In the genomic region with DNA sequence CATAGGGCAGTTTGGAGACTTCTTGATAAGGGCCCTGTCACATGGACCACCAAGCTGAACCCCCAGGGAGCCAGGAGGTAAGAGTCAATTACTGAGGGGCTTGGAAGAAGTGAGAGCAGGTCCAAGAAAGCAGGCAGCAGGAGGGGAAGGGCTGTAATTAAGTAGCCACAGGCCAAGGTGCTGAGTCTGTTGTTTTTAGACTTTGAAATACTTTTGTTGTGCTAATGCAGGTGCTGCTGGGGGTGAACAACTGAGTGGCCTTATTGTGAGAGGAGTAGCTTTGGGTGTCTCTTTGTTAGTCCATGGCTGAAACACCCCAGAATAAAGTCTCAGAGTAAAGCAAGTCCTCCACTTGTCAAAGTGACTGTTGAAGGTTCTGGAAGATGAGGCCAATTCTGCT, we compare ENCODE assay signal across 18 cellular contexts.
"Had no signal": no experiment of that assay in that cellular context is flagged by ENCODE, and none has a peak within 500 bp of the region (broad histone marks: within the 10 kb centered on the region; RNA-seq: fewer than 3 reads in every experiment).

No MANE protein-coding gene starts in this region.

- H3K9me3 Mint-ChIP-seq: activated CD8-positive, alpha-beta T cell treated with anti-CD3 and anti-CD28 coated beads for 36 hours; activated naive CD4-positive, alpha-beta T cell treated with anti-CD3 and anti-CD28 coated beads for 36 hours; effector memory CD8-positive, alpha-beta T cell; nephron; stimulated activated naive CD8-positive, alpha-beta T cell treated with anti-CD3 and anti-CD28 coated beads, Interleukin-15, amount 100 ng/mL, for 72 hours; T-helper 1 cell treated with Interleukin-12 subunit alpha and Interleukin-12 subunit beta and Interleukin-4 antibody, amounts not matched to agents 30 μg/mL and 1 μg/mL, for 36 hours had no signal

- ATAC-seq: effector memory CD8-positive, alpha-beta T cell; foreskin keratinocyte; right cardiac atrium had no signal

- H3K4me3 Mint-ChIP-seq: activated CD8-positive, alpha-beta T cell treated with anti-CD3 and anti-CD28 coated beads for 36 hours; activated naive CD4-positive, alpha-beta T cell treated with anti-CD3 and anti-CD28 coated beads for 36 hours; effector memory CD8-positive, alpha-beta T cell; nephron; stimulated activated naive CD8-positive, alpha-beta T cell treated with anti-CD3 and anti-CD28 coated beads, Interleukin-15, amount 100 ng/mL, for 72 hours; T-helper 1 cell treated with Interleukin-12 subunit alpha and Interleukin-12 subunit beta and Interleukin-4 antibody, amounts not matched to agents 30 μg/mL and 1 μg/mL, for 36 hours had no signal

- DNase-seq: activated CD4-positive, alpha-beta T cell treated with anti-CD3 and anti-CD28 coated beads for 4 hours; activated CD8-positive, alpha-beta T cell treated with anti-CD3 and anti-CD28 coated beads for 36 hours; activated naive CD4-positive, alpha-beta T cell treated with anti-CD3 and anti-CD28 coated beads for 36 hours; adrenal gland; dermis blood vessel endothelial cell; effector memory CD8-positive, alpha-beta T cell; foreskin keratinocyte; glutamatergic neuron; hypothalamus; mesendoderm; small intestine; stimulated activated naive CD8-positive, alpha-beta T cell treated with anti-CD3 and anti-CD28 coated beads, Interleukin-15, amount 100 ng/mL, for 72 hours; upper lobe of left lung; WERI-Rb-1 had no signal

- H3K36me3 ChIP-seq: adrenal gland, prostate gland, upper lobe of left lung, WERI-Rb-1 had no signal

- H3K27me3 ChIP-seq: adrenal gland, foreskin keratinocyte, upper lobe of left lung had no signal

- H3K27ac ChIP-seq: adrenal gland, foreskin keratinocyte, prostate gland, upper lobe of left lung, WERI-Rb-1 had no signal

- H3K4me3 ChIP-seq: adrenal gland, prostate gland, upper lobe of left lung had no signal

- H3K4me1 ChIP-seq: adrenal gland, prostate gland, upper lobe of left lung had no signal

- H3K27ac Mint-ChIP-seq: activated CD8-positive, alpha-beta T cell treated with anti-CD3 and anti-CD28 coated beads for 36 hours; activated naive CD4-positive, alpha-beta T cell treated with anti-CD3 and anti-CD28 coated beads for 36 hours; nephron; T-helper 1 cell treated with Interleukin-12 subunit alpha and Interleukin-12 subunit beta and Interleukin-4 antibody, amounts not matched to agents 30 μg/mL and 1 μg/mL, for 36 hours had no signal
